Comparison of ENCODE assay signal across 8 cellular contexts in genomic region chr11:62770778-62771143, GRCh38. TPM values are rescaled to one million over a fixed set of nuclear protein-coding genes. Genes with fewer than 3 reads are reported as not detected.
DNase-seq lines count a peak whose midpoint lies in the region; ATAC-seq and TF ChIP-seq lines count a peak whose summit lies in the region.

No MANE protein-coding gene starts in this region.

- H3K36me3 ChIP-seq in brain microvascular endothelial cell (replicated peaks) (peaks cover 13% of the 10 kb centered on the region), kidney epithelial cell (ENCODE audit: control insufficient read depth, insufficient read depth, low read length) (peaks cover 2% of the 10 kb centered on the region)

- H3K27me3 Mint-ChIP-seq in stimulated activated naive CD8-positive, alpha-beta T cell treated with anti-CD3 and anti-CD28 coated beads, Interleukin-15, Interleukin-2, amounts not matched to agents 100 ng/mL and 50 ng/mL, for 24 hours, result no peaks in the 10 kb centered on the region

- in situ Hi-C loops in brain microvascular endothelial cell (cut with HindIII; ENCODE audit: low pct_ligation_motif_present, low sequenced_read_pairs), result no loop called here

- ATAC-seq in GM21529 (IDR thresholded peaks at IDR 0.05; ENCODE audit: unreplicated experiment), result no peak

- no peaks in the 10 kb centered on the region for H3K9me3 Mint-ChIP-seq in stimulated activated naive CD8-positive, alpha-beta T cell treated with anti-CD3 and anti-CD28 coated beads, Interleukin-15, Interleukin-2, amounts not matched to agents 100 ng/mL and 50 ng/mL, for 24 hours

- H3K36me3 Mint-ChIP-seq in stimulated activated naive CD8-positive, alpha-beta T cell treated with anti-CD3 and anti-CD28 coated beads, Interleukin-15, Interleukin-2, amounts not matched to agents 100 ng/mL and 50 ng/mL, for 24 hours (ENCODE audit: low read depth), result peaks cover 13% of the 10 kb centered on the region

- peak; percentile 38 for DNase-seq in stimulated activated CD4-positive, alpha-beta T cell treated with anti-CD3 and anti-CD28 coated beads, Interleukin-15, amount 100 ng/mL, for 24 hours
- no peak for DNase-seq in stimulated activated CD4-positive, alpha-beta T cell treated with anti-CD3 and anti-CD28 coated beads, Interleukin-4, amount 100 ng/mL, for 1 hour
- DNase-seq in NCI-H748 (lab: John Stamatoyannopoulos, UW; ENCODE audit: unreplicated experiment) (peak; percentile 73), brain microvascular endothelial cell (no peak), kidney epithelial cell (ENCODE audit: low read depth) (no peak), SKM-1 treated with dmso at 0.1 percent for 144 hours (lab: John Stamatoyannopoulos, UW; ENCODE audit: unreplicated experiment) (no peak)

- peak overlapping the region; percentile 94 for H3K27ac Mint-ChIP-seq in stimulated activated naive CD8-positive, alpha-beta T cell treated with anti-CD3 and anti-CD28 coated beads, Interleukin-15, Interleukin-2, amounts not matched to agents 100 ng/mL and 50 ng/mL, for 24 hours

- H3K4me3 ChIP-seq in brain microvascular endothelial cell (ENCODE audit: low read depth, low read length) (peak overlapping the region; percentile 75), kidney epithelial cell (ENCODE audit: low read depth, low read length) (peak overlapping the region; percentile 83)

- TF ChIP-seq CTCF in brain microvascular endothelial cell (IDR thresholded peaks at IDR 0.05; ENCODE audit: low read depth, low read length, missing control alignments), result no peak
- TF ChIP-seq CTCF in kidney epithelial cell (IDR thresholded peaks at IDR 0.05; ENCODE audit: insufficient read depth, low read length, poor library complexity, severe bottlenecking), result no peak

- H3K27me3 ChIP-seq in brain microvascular endothelial cell (replicated peaks) (no peaks in the 10 kb centered on the region), kidney epithelial cell (ENCODE audit: control insufficient read depth, insufficient read depth, low read length) (no peaks in the 10 kb centered on the region)

- peak overlapping the region; percentile 88 for H3K4me3 Mint-ChIP-seq in stimulated activated naive CD8-positive, alpha-beta T cell treated with anti-CD3 and anti-CD28 coated beads, Interleukin-15, Interleukin-2, amounts not matched to agents 100 ng/mL and 50 ng/mL, for 24 hours

- H3K4me1 Mint-ChIP-seq in stimulated activated naive CD8-positive, alpha-beta T cell treated with anti-CD3 and anti-CD28 coated beads, Interleukin-15, Interleukin-2, amounts not matched to agents 100 ng/mL and 50 ng/mL, for 24 hours (ENCODE audit: low read depth), result peaks cover 28% of the 10 kb centered on the region

- peak overlapping the region; percentile 93 for H3K27ac ChIP-seq in brain microvascular endothelial cell

RNA-seq across cellular contexts. Expression of gene TAF6L, which starts 0.4 kb away (rescaled TPM):
- 19.4 and 29.1 TPM in 2 replicates for total RNA-seq in kidney epithelial cell

RNA-seq across cellular contexts. Expression of gene POLR2G, which starts 9.4 kb away (rescaled TPM):
- 98.3 and 120 TPM in 2 replicates for total RNA-seq in kidney epithelial cell

RNA-seq across cellular contexts. Expression of gene TMEM179B, which starts 16.4 kb away (rescaled TPM):
- total RNA-seq in kidney epithelial cell, result 66.7 and 72.5 TPM in 2 replicates

RNA-seq across cellular contexts. Expression of gene ZBTB3, which starts 16.8 kb away (rescaled TPM):
- total RNA-seq in kidney epithelial cell, result 17.3 and 18.8 TPM in 2 replicates

RNA-seq across cellular contexts. Expression of gene TMEM223, which starts 21.0 kb away (rescaled TPM):
- 32.8 and 41.3 TPM in 2 replicates for total RNA-seq in kidney epithelial cell

Comparison
In these comparisons a context has a peak if more than half of its experiments do, and no peak if none do; other contexts are left out.
1. DNase-seq: peak in stimulated activated CD4-positive, alpha-beta T cell treated with anti-CD3 and anti-CD28 coated beads, Interleukin-15, amount 100 ng/mL, for 24 hours (single experiment) and NCI-H748 (single experiment); none in stimulated activated CD4-positive, alpha-beta T cell treated with anti-CD3 and anti-CD28 coated beads, Interleukin-4, amount 100 ng/mL, for 1 hour (single experiment), brain microvascular endothelial cell (single experiment), kidney epithelial cell (single experiment) and SKM-1 treated with dmso at 0.1 percent for 144 hours (single experiment).